26 cellular contexts compared by ENCODE assay signal in genomic region chr4:24747234-24747975, GRCh38. TPM values are rescaled to one million over a fixed set of nuclear protein-coding genes. Genes with fewer than 3 reads are reported as not detected.
"Had no signal": no experiment of that assay in that cellular context is flagged by ENCODE, and none has a peak within 500 bp of the region (broad histone marks: within the 10 kb centered on the region; RNA-seq: fewer than 3 reads in every experiment).

No MANE protein-coding gene starts in this region.

- H3K27me3 ChIP-seq: sigmoid colon, stomach, suprapubic skin, tibial nerve, uterus had no signal

- H3K9me3 ChIP-seq: mucosa of descending colon, sigmoid colon, stomach, suprapubic skin, tibial nerve, uterus had no signal

- DNase-seq: activated B cell treated with CpG ODN at 0.5 μM for 24 hours; activated CD4-positive, alpha-beta T cell treated with anti-CD3 and anti-CD28 coated beads for 36 hours; activated CD4-positive, alpha-beta T cell treated with anti-CD3 and anti-CD28 coated beads, Interleukin-2, amount 50 U/mL, for 4 hours; activated naive CD4-positive, alpha-beta T cell treated with Interleukin-2 at 50 U/mL for 16 hours; activated naive CD8-positive, alpha-beta T cell treated with anti-CD3 and anti-CD28 coated beads for 36 hours; activated T-cell treated with anti-CD3 and anti-CD28 coated beads, Interleukin-2, amount 50 U/mL, for 48 hours; central memory CD4-positive, alpha-beta T cell; dermis blood vessel endothelial cell; effector CD8-positive, alpha-beta T cell; hippocampal formation; mesenchymal stem cell; mucosa of descending colon; occipital lobe; posterior cingulate gyrus; sigmoid colon; stimulated activated CD4-positive, alpha-beta T cell treated with anti-CD3 and anti-CD28 coated beads, Interleukin-15, amount 100 ng/mL, for 24 hours; stomach; T-helper 9 cell; uterus had no signal

- H3K4me3 ChIP-seq: mucosa of descending colon, sigmoid colon, smooth muscle cell, stomach, suprapubic skin, tibial nerve, uterus had no signal

- H3K36me3 ChIP-seq: sigmoid colon, stomach, suprapubic skin, tibial nerve, uterus had no signal

- H3K27ac ChIP-seq: sigmoid colon, stomach, suprapubic skin, tibial nerve, uterus had no signal

- H3K4me2 ChIP-seq: smooth muscle cell had no signal

- H3K4me1 ChIP-seq: stomach, tibial nerve, uterus had no signal

- FAIRE-seq: astrocyte, frontal cortex had no signal

RNA-seq across cellular contexts. Expression of gene SOD3, which starts 48.0 kb away (rescaled TPM):
- total RNA-seq: activated B cell treated with CpG ODN at 0.5 μM for 24 hours; activated CD4-positive, alpha-beta T cell treated with anti-CD3 and anti-CD28 coated beads for 36 hours; activated CD8-positive, alpha-beta memory T cell treated with anti-CD3 and anti-CD28 coated beads for 36 hours; activated naive CD8-positive, alpha-beta T cell treated with anti-CD3 and anti-CD28 coated beads for 36 hours; dermis blood vessel endothelial cell; frontal cortex; occipital lobe had no signal
- polyA plus RNA-seq: neural cell had no signal
